Comparison of ENCODE assay signal across 15 cellular contexts in genomic region chr2:205704101-205704741, GRCh38. TPM values are rescaled to one million over a fixed set of nuclear protein-coding genes. Genes with fewer than 3 reads are reported as not detected.
DNase-seq lines count a peak whose midpoint lies in the region; ATAC-seq, FAIRE-seq and TF ChIP-seq lines count a peak whose summit lies in the region.
"Had no signal": no experiment of that assay in that cellular context is flagged by ENCODE, and none has a peak within 500 bp of the region (broad histone marks: within the 10 kb centered on the region; RNA-seq: fewer than 3 reads in every experiment).

No MANE protein-coding gene starts in this region.

- H3K27me3 ChIP-seq in HepG2 (ENCODE audit: control insufficient read depth in 1 of 2, insufficient read depth in 2 of 2, low read length in 2 of 2) = no peaks in the 10 kb centered on the region
- no peaks in the 10 kb centered on the region for H3K27me3 ChIP-seq in right lobe of liver
- no peaks in the 10 kb centered on the region for H3K27me3 ChIP-seq in esophagus squamous epithelium
- H3K27me3 ChIP-seq in neuronal stem cell (ENCODE audit: control insufficient read depth in 3 of 3, insufficient read depth in 3 of 3, low read depth in 1 of 3, low read length in 3 of 3) = no peaks in the 10 kb centered on the region
- no peaks in the 10 kb centered on the region for H3K27me3 ChIP-seq in aorta (ENCODE audit: control insufficient read depth in 1 of 2, insufficient read depth in 2 of 2, low read length in 1 of 2)
- H3K27me3 ChIP-seq: suprapubic skin had no signal

- no peak overlapping the region for H3K14ac ChIP-seq in neuronal stem cell (ENCODE audit: low read length)

- H3K9ac ChIP-seq in HepG2 (ENCODE audit: insufficient read depth, low read depth, low read length) (no peak overlapping the region), neuronal stem cell (ENCODE audit: low read depth, low read length, poor library complexity) (no peak overlapping the region)

- H2AFZ ChIP-seq in HepG2 (ENCODE audit: low read length) (no peak overlapping the region), neuronal stem cell (ENCODE audit: low read length) (no peak overlapping the region)

- H2BK5ac ChIP-seq in neuronal stem cell (ENCODE audit: low read length) = peak overlapping the region; percentile 35

- intact Hi-C loops in HepG2 (cut with micrococcal nuclease; ENCODE audit: unreplicated experiment) = no loop called here
- intact Hi-C loops in right lobe of liver (cut with DNase I) = no loop called here
- intact Hi-C loops in esophagus squamous epithelium (cut with DNase I) = no loop called here
- intact Hi-C loops in aorta (cut with DNase I) = no loop called here

- CTCF ChIA-PET in HepG2 (lab: Yijun Ruan, JAX; ENCODE audit: low intra/inter-chr PET ratio, low total read pairs) = no interaction called here

- no peaks in the 10 kb centered on the region for H4K20me1 ChIP-seq in HepG2 (ENCODE audit: insufficient read depth, low read length)

- peak; percentile 43 for FAIRE-seq in HepG2 (lab: Jason Lieb, UNC)
- FAIRE-seq: GM19239 had no signal

- peak overlapping the region; percentile 25; the same call in 1 of the 2 replicates for H3K4me2 ChIP-seq in HepG2 (ENCODE audit: low read depth, low read length)
- H3K4me2 ChIP-seq in neuronal stem cell (ENCODE audit: insufficient read depth, low read length, poor library complexity, severe bottlenecking) = no peak overlapping the region

- H3K36me3 ChIP-seq in HepG2 (replicated peaks in 1 of 2; ENCODE audit: control insufficient read depth in 1 of 2, insufficient read depth in 2 of 2, low read length in 2 of 2) (no peaks in the 10 kb centered on the region), right lobe of liver (no peaks in the 10 kb centered on the region), esophagus squamous epithelium (peaks cover 0 to 8% (median 0%) of the 10 kb centered on the region in 3 donors), neuronal stem cell (replicated peaks in 1 of 2; ENCODE audit: control insufficient read depth in 2 of 2, insufficient read depth in 2 of 2, low read length in 2 of 2) (peaks cover 0 to 18% of the 10 kb centered on the region in 2 donors), aorta (ENCODE audit: control insufficient read depth in 1 of 2, insufficient read depth in 2 of 2, low read length in 1 of 2) (no peaks in the 10 kb centered on the region)
- H3K36me3 ChIP-seq: suprapubic skin had no signal

- BruUV-seq in HepG2 (replicated peaks; lab: Mats Ljungman, UMichigan) = no TSS peak

- no peaks in the 10 kb centered on the region for H3K27me3 Mint-ChIP-seq in glutamatergic neuron (ENCODE audit: unreplicated experiment)

- H3K79me2 ChIP-seq in HepG2 (ENCODE audit: insufficient read depth, low read length) = no peaks in the 10 kb centered on the region

- in situ Hi-C loops in HepG2 (cut with HindIII; ENCODE audit: extremely low pct_ligation_motif_present, low pct_unique_long_range_greater_than_20kb) = no loop called here

- peaks cover 59% of the 10 kb centered on the region for H3K4me1 ChIP-seq in HepG2 (ENCODE audit: insufficient read depth, low read length)
- no peaks in the 10 kb centered on the region for H3K4me1 ChIP-seq in right lobe of liver
- H3K4me1 ChIP-seq in esophagus squamous epithelium = peaks cover 35 to 100% (median 77%) of the 10 kb centered on the region in 3 donors
- H3K4me1 ChIP-seq in neuronal stem cell (ENCODE audit: control insufficient read depth in 2 of 2, insufficient read depth in 1 of 2, low read depth in 1 of 2, low read length in 2 of 2) = peaks cover 32 to 48% of the 10 kb centered on the region in 2 donors
- peaks cover 2 to 10% of the 10 kb centered on the region in 2 donors for H3K4me1 ChIP-seq in aorta (ENCODE audit: control insufficient read depth in 1 of 2, insufficient read depth in 2 of 2, low read length in 2 of 2)

- WGBS in HepG2 (ENCODE audit: low lambda C conversion rate) = 25% methylated on average over 9 of the region's 9 CpGs
- WGBS in right lobe of liver (ENCODE audit: insufficient coverage, low coverage, low lambda C conversion rate, missing lambda C conversion rate) = 68% methylated on average over 7 of the region's 9 CpGs
- whole genome bisulfite sequencing in esophagus squamous epithelium, 2 donors = 37 to 51% methylated on average over 4 to 9 of the region's 9 CpGs
- no CpG with 5 or more reads among the region's 9 CpGs for WGBS in neuronal stem cell (ENCODE audit: extremely low coverage in 2 of 2, insufficient read length in 2 of 2, insufficient replicate concordance in 1 of 2), 2 donors
- WGBS in aorta, 2 donors = 67% methylated on average over 9 of the region's 9 CpGs

- H3K79me1 ChIP-seq in neuronal stem cell (ENCODE audit: low read depth, low read length) = no peaks in the 10 kb centered on the region

- no peak overlapping the region for H3K4me3 ChIP-seq in HepG2 (replicated peaks in 1 of 3; ENCODE audit: insufficient read depth in 1 of 3, low read depth in 2 of 3, low read length in 3 of 3)
- no peak overlapping the region for H3K4me3 ChIP-seq in right lobe of liver
- H3K4me3 ChIP-seq in esophagus squamous epithelium = peak overlapping the region in 1 of 4 donors; percentile 25
- H3K4me3 ChIP-seq in neuronal stem cell (ENCODE audit: low read length in 2 of 2) = no peak overlapping the region
- no peak overlapping the region for H3K4me3 ChIP-seq in aorta (ENCODE audit: low read length in 2 of 2)
- H3K4me3 ChIP-seq: suprapubic skin had no signal

- ATAC-seq in HepG2 = peak; percentile 66
- ATAC-seq in right lobe of liver = no peak
- ATAC-seq in aorta (ENCODE audit: low FRiP score) = no peak
- no peak for ATAC-seq in stimulated activated naive CD8-positive, alpha-beta T cell treated with anti-CD3 and anti-CD28 coated beads, Interleukin-15, Interleukin-2, amounts not matched to agents 100 U/mL and 50 U/mL, for 24 hours
- ATAC-seq: natural killer cell treated with Interleukin-12 subunit alpha and Interleukin-12 subunit beta and Interleukin-15 and Interleukin-18, amount 100 ng/mL, for 72 hours had no signal

- no peak for TF ChIP-seq CTCF in HepG2 (CRISPR knock-in tag; IDR thresholded peaks at IDR 0.05)
- no peak for TF ChIP-seq CTCF in right lobe of liver (IDR thresholded peaks at IDR 0.05)
- no peak for TF ChIP-seq CTCF in esophagus squamous epithelium (IDR thresholded peaks at IDR 0.05)
- TF ChIP-seq CTCF in glutamatergic neuron (IDR thresholded peaks at IDR 0.05; ENCODE audit: partially characterized antibody, unreplicated experiment) = no peak

- H3K18ac ChIP-seq in neuronal stem cell (ENCODE audit: low read length) = peak overlapping the region; percentile 44

- TF ChIP-seq RAD21 in HepG2 (CRISPR knock-in tag; IDR thresholded peaks at IDR 0.05) = no peak

- peak overlapping the region; percentile 23 for H2BK15ac ChIP-seq in neuronal stem cell (ENCODE audit: low read length)

- TF ChIP-seq POLR2A in HepG2 (IDR thresholded peaks at IDR 0.05; ENCODE audit: insufficient read depth in 1 of 2, low read depth in 2 of 2, low read length in 2 of 2) (no peak), right lobe of liver (IDR thresholded peaks at IDR 0.05) (no peak), esophagus squamous epithelium (IDR thresholded peaks at IDR 0.05) (no peak)

- H3K4me3 Mint-ChIP-seq in glutamatergic neuron (ENCODE audit: unreplicated experiment) = no peak overlapping the region
- H3K4me3 Mint-ChIP-seq: natural killer cell treated with Interleukin-12 subunit alpha and Interleukin-12 subunit beta and Interleukin-15 and Interleukin-18, amount 100 ng/mL, for 72 hours had no signal

- no peak overlapping the region for H2AK5ac ChIP-seq in neuronal stem cell (ENCODE audit: low read depth, low read length)

- H2BK12ac ChIP-seq in neuronal stem cell (ENCODE audit: low read length) = no peak overlapping the region

- peak; percentile 65 for DNase-seq in HepG2 (ENCODE audit: low spot score)
- DNase-seq in right lobe of liver = no peak
- no peak for DNase-seq in esophagus squamous epithelium (lab: John Stamatoyannopoulos, UW)
- no peak for DNase-seq in neuronal stem cell (ENCODE audit: low spot score)
- DNase-seq in activated naive CD4-positive, alpha-beta T cell (lab: John Stamatoyannopoulos, UW) = no peak
- DNase-seq in glutamatergic neuron = no peak
- no peak for DNase-seq in aorta
- DNase-seq in stimulated activated naive CD8-positive, alpha-beta T cell treated with anti-CD3 and anti-CD28 coated beads, Interleukin-15, Interleukin-2, amounts not matched to agents 100 U/mL and 50 U/mL, for 24 hours = no peak
- DNase-seq: activated CD8-positive, alpha-beta memory T cell treated with anti-CD3 and anti-CD28 coated beads, Interleukin-2, amount 50 U/mL, for 48 hours; MM.1S; stimulated activated CD4-positive, alpha-beta T cell treated with anti-CD3 and anti-CD28 coated beads, Interleukin-2, amount 100 ng/mL, for 48 hours; T-helper 2 cell had no signal

- no peak overlapping the region for H4K8ac ChIP-seq in neuronal stem cell (ENCODE audit: low read depth, low read length)

- no peak overlapping the region for H3K23ac ChIP-seq in neuronal stem cell (ENCODE audit: low read depth, low read length, poor library complexity)

- no peak overlapping the region for H2BK120ac ChIP-seq in neuronal stem cell (ENCODE audit: low read depth, low read length)

- no peak for TF ChIP-seq EP300 in HepG2 (IDR thresholded peaks at IDR 0.05; ENCODE audit: low read depth in 2 of 2, low read length in 2 of 2)
- TF ChIP-seq EP300 in HepG2 (CRISPR knock-in tag; IDR thresholded peaks at IDR 0.05; ENCODE audit: borderline replicate concordance) = no peak; the same call in 1 of the 2 replicates

- no peaks in the 10 kb centered on the region for H3K9me3 Mint-ChIP-seq in glutamatergic neuron (ENCODE audit: unreplicated experiment)
- H3K9me3 Mint-ChIP-seq: natural killer cell treated with Interleukin-12 subunit alpha and Interleukin-12 subunit beta and Interleukin-15 and Interleukin-18, amount 100 ng/mL, for 72 hours had no signal

- H3K27ac ChIP-seq in HepG2 (ENCODE audit: extremely low read length, insufficient read depth, low read length) (peak overlapping the region; percentile 20), right lobe of liver (no peak overlapping the region), esophagus squamous epithelium (peak overlapping the region; percentile 46 to 86 (median 78)), neuronal stem cell (replicated peaks; ENCODE audit: low read length) (peak overlapping the region; percentile 28), aorta (ENCODE audit: low read depth in 1 of 2, low read length in 2 of 2) (peak overlapping the region in 1 of 2 donors; percentile 31)
- H3K27ac ChIP-seq: suprapubic skin had no signal

- H3K27ac Mint-ChIP-seq in glutamatergic neuron (ENCODE audit: unreplicated experiment) = no peak overlapping the region
- H3K27ac Mint-ChIP-seq: natural killer cell treated with Interleukin-12 subunit alpha and Interleukin-12 subunit beta and Interleukin-15 and Interleukin-18, amount 100 ng/mL, for 72 hours had no signal

- peaks cover 5% of the 10 kb centered on the region for H3K36me3 Mint-ChIP-seq in glutamatergic neuron (ENCODE audit: unreplicated experiment)
- H3K36me3 Mint-ChIP-seq: natural killer cell treated with Interleukin-12 subunit alpha and Interleukin-12 subunit beta and Interleukin-15 and Interleukin-18, amount 100 ng/mL, for 72 hours had no signal

- no peak overlapping the region for H4K91ac ChIP-seq in neuronal stem cell (ENCODE audit: low read depth, low read length, poor library complexity)

- H3K4ac ChIP-seq in neuronal stem cell (ENCODE audit: low read length) = no peak overlapping the region

- POLR2A ChIA-PET in HepG2 (lab: Yijun Ruan, JAX) = interaction anchor here (1.2 kb wide), 1 partner anchor 15 kb away, joined by 5 read pairs; no protein-coding TSS in a partner anchor

- peaks cover 35% of the 10 kb centered on the region for H3K4me1 Mint-ChIP-seq in glutamatergic neuron (ENCODE audit: low read depth, unreplicated experiment)

- no peaks in the 10 kb centered on the region for H3K9me3 ChIP-seq in HepG2 (ENCODE audit: low read length)
- H3K9me3 ChIP-seq in right lobe of liver = no peaks in the 10 kb centered on the region
- no peaks in the 10 kb centered on the region for H3K9me3 ChIP-seq in esophagus squamous epithelium
- no peaks in the 10 kb centered on the region for H3K9me3 ChIP-seq in neuronal stem cell (replicated peaks in 1 of 2; ENCODE audit: control insufficient read depth in 2 of 2, insufficient read depth in 1 of 2, low read depth in 1 of 2, low read length in 2 of 2)
- H3K9me3 ChIP-seq in aorta (ENCODE audit: control insufficient read depth, low read length) = no peaks in the 10 kb centered on the region
- H3K9me3 ChIP-seq: suprapubic skin had no signal

RNA-seq across cellular contexts. Expression of gene NRP2, which starts 21.9 kb away (rescaled TPM):
- total RNA-seq in HepG2 (2016; rRNA removed; fragmentation: Illumina TruSeq; extraction: Trizol) = 0.60 and 1.4 TPM in 2 replicates
- under 0.01 and 0.20 TPM in 2 replicates for total RNA-seq in HepG2 (2016; cell fraction: cytosol; rRNA removed; fragmentation: Illumina TruSeq; extraction: Trizol; ENCODE audit: low read depth)
- 0.79 and 0.93 TPM in 2 replicates for total RNA-seq in HepG2 (2016; cell fraction: insoluble cytoplasmic fraction; rRNA removed; fragmentation: Illumina TruSeq; extraction: Trizol)
- total RNA-seq in HepG2 (2016; cell fraction: membrane; rRNA removed; fragmentation: Illumina TruSeq; extraction: Trizol) = 0.22 and 0.41 TPM in 2 replicates
- 1.4 and 2.4 TPM in 2 replicates for total RNA-seq in HepG2 (2016; cell fraction: nucleus; rRNA removed; fragmentation: Illumina TruSeq; extraction: Trizol)
- 0.65 and 1.4 TPM in 2 replicates for polyA plus RNA-seq in HepG2 (2011; rRNA removed)
- 0.32 and 0.37 TPM in 2 replicates for polyA plus RNA-seq in HepG2 (2011; cell fraction: cytosol; rRNA removed)
- polyA plus RNA-seq in HepG2 (2011; cell fraction: nucleus; rRNA removed) = 0.51 and 0.66 TPM in 2 replicates
- 0.54 and 3.3 TPM in 2 replicates for polyA plus RNA-seq in HepG2 (2012)
- polyA plus RNA-seq in HepG2 (2016; cell fraction: cytosol; fragmentation: Illumina TruSeq; extraction: Trizol; ENCODE audit: low read depth) = 0.12 and 0.16 TPM in 2 replicates
- polyA plus RNA-seq in HepG2 (2016; cell fraction: insoluble cytoplasmic fraction; fragmentation: Illumina TruSeq; extraction: Trizol; ENCODE audit: low read depth) = 0.26 and 0.34 TPM in 2 replicates
- 0.09 and 0.37 TPM in 2 replicates for polyA plus RNA-seq in HepG2 (2016; cell fraction: membrane; fragmentation: Illumina TruSeq; extraction: Trizol; ENCODE audit: low read depth)
- 1.9 and 2.1 TPM in 2 replicates for polyA plus RNA-seq in HepG2 (2016; cell fraction: nucleus; fragmentation: Illumina TruSeq; extraction: Trizol; ENCODE audit: insufficient read depth, low read depth)
- 1.3 and 6.5 TPM in 2 replicates for polyA minus RNA-seq in HepG2 (2011; rRNA and poly(A)+ RNA removed; ENCODE audit: low replicate concordance)
- polyA minus RNA-seq in HepG2 (2011; cell fraction: cytosol; rRNA and poly(A)+ RNA removed) = 0.49 and 0.88 TPM in 2 replicates
- polyA minus RNA-seq in HepG2 (2011; cell fraction: nucleus; rRNA and poly(A)+ RNA removed) = 1.4 and 1.7 TPM in 2 replicates
- 10 to 100 TPM in 3 of 6 experiments, 1 to 10 TPM in 3; 5.5 to 23.7 (median 8.6) TPM for total RNA-seq in right lobe of liver
- 10 to 100 TPM in 3 of 4 donors, 1 to 10 TPM in 1; 7.1 to 58.6 (median 21.4) TPM for total RNA-seq in esophagus squamous epithelium
- polyA plus RNA-seq in neuronal stem cell (2013, experiment 1 of 2) = 7.6 TPM
- polyA plus RNA-seq in neuronal stem cell (2013, experiment 2 of 2) = 7.4 TPM
- total RNA-seq in glutamatergic neuron (ENCODE audit: unreplicated experiment) = 89.0 TPM
- 10 to 100 TPM; 41.5 to 67.3 TPM for total RNA-seq in aorta
- 10 to 100 TPM; 13.6 to 15.5 TPM for polyA plus RNA-seq in aorta

Comparison
In these comparisons a context has a peak if more than half of its experiments do, and no peak if none do; other contexts are left out.
1. H3K27ac ChIP-seq: peak in HepG2 (single experiment), esophagus squamous epithelium (4 of 4) and neuronal stem cell (single experiment); none in right lobe of liver (0 of 3).